ENCODE assay signal across 26 cellular contexts in the genomic region with DNA sequence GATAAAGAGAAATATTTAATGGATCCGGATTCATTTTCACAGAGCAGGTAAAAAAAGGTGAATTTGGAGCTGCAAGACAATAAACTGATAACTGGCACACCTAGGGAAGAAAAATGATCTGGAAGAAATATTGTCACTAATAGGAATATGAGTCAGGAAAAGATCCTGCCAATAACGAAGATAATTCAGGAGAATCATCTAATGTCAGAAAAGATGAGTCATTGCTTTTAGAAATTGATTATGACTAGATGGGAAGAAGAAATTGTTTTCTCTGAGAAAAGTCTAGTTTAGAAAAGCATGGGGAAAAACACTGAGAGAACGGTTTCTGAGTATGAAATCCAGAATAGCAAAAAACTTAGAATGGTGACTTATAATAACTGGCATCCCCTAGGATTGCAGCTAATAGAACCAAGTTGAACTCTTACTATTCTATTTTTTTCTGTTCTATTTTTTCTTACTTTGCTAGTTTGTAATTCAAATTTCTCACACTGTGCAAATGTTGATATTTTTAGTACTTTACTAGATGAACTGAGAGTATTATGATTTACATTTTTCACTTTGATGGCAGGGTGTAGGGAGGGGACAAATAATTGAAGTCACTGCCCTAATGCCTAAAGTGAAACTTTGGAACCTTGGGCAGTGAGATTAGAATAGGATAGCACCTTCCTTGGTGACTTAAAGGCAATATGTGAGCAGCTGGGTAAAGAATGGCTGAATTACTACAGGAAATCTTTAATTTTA. TPM values are rescaled to one million over a fixed set of nuclear protein-coding genes. Genes with fewer than 3 reads are reported as not detected.
DNase-seq lines count a peak whose midpoint lies in the region; ATAC-seq, FAIRE-seq and TF ChIP-seq lines count a peak whose summit lies in the region.
"Had no signal": no experiment of that assay in that cellular context is flagged by ENCODE, and none has a peak within 500 bp of the region (broad histone marks: within the 10 kb centered on the region; RNA-seq: fewer than 3 reads in every experiment).

No MANE protein-coding gene starts in this region.

- POLR2A ChIA-PET in K562 (lab: Yijun Ruan, JAX) = interaction anchor here (0.7 to 1.1 kb wide), 2 partner anchors 21 to 921 kb away, joined by 3 read pairs; no protein-coding TSS in a partner anchor

- no peak overlapping the region for H3K4me3 Mint-ChIP-seq in activated CD4-positive, alpha-beta T cell treated with anti-CD3 and anti-CD28 coated beads, Interleukin-2, amount 10 ng/mL, durations not matched to agents 24 days and 14 days
- H3K4me3 Mint-ChIP-seq: mesothelial cell of epicardium; naive thymus-derived CD4-positive, alpha-beta T cell; stimulated activated naive CD8-positive, alpha-beta T cell treated with anti-CD3 and anti-CD28 coated beads, Interleukin-15, amount 100 ng/mL, for 72 hours had no signal

- peaks cover 12% of the 10 kb centered on the region for H3K27me3 Mint-ChIP-seq in activated CD4-positive, alpha-beta T cell treated with anti-CD3 and anti-CD28 coated beads, Interleukin-2, amount 10 ng/mL, durations not matched to agents 24 days and 14 days
- H3K27me3 Mint-ChIP-seq: stimulated activated naive CD8-positive, alpha-beta T cell treated with anti-CD3 and anti-CD28 coated beads, Interleukin-15, amount 100 ng/mL, for 72 hours had no signal

- BruUV-seq in K562 (replicated peaks; lab: Mats Ljungman, UMichigan) = no TSS peak

- peak overlapping the region; percentile 33; the same call in 1 of the 2 replicates for H3K27ac ChIP-seq in MM.1S (ENCODE audit: low read length)
- no peak overlapping the region for H3K27ac ChIP-seq in K562 (ENCODE audit: extremely low read depth, low read depth, low read length)
- H3K27ac ChIP-seq in breast epithelium = no peak overlapping the region
- H3K27ac ChIP-seq: brain microvascular endothelial cell, left ventricle myocardium inferior, RWPE1, uterus had no signal

- H3K36me3 ChIP-seq in MM.1S (replicated peaks; ENCODE audit: insufficient read depth, low read length) (no peaks in the 10 kb centered on the region), K562 (ENCODE audit: control insufficient read depth, insufficient read depth, low read length) (no peaks in the 10 kb centered on the region), breast epithelium (no peaks in the 10 kb centered on the region)
- H3K36me3 ChIP-seq: brain microvascular endothelial cell, left ventricle myocardium inferior, uterus had no signal

- H3F3A ChIP-seq in MM.1S (ENCODE audit: insufficient read depth, low read length) = peaks cover 20% of the 10 kb centered on the region

- peak; percentile 67 for ATAC-seq in GM21390 (IDR thresholded peaks at IDR 0.05; ENCODE audit: unreplicated experiment)
- ATAC-seq in K562 = no peak
- ATAC-seq: GM12878; naive thymus-derived CD4-positive, alpha-beta T cell; stimulated activated naive CD8-positive, alpha-beta T cell treated with anti-CD3 and anti-CD28 coated beads, Interleukin-15, amount 100 ng/mL, for 72 hours had no signal

- intact Hi-C loops in K562 (cut with micrococcal nuclease) (loop anchor here (5.0 kb wide), 1 partner anchor 39 kb away; a partner anchor contains a TSS), breast epithelium (cut with DNase I; ENCODE audit: low total_unique reads) (no loop called here)
- intact Hi-C loops in activated CD4-positive, alpha-beta T cell treated with anti-CD3 and anti-CD28 coated beads, Interleukin-2, amount 10 ng/mL, durations not matched to agents 24 days and 14 days (cut with micrococcal nuclease) = no loop called here

- H3K27me3 ChIP-seq in MM.1S (replicated peaks; ENCODE audit: insufficient read depth, low read length) (no peaks in the 10 kb centered on the region), K562 (ENCODE audit: control insufficient read depth in 2 of 2, insufficient read depth in 2 of 2, low read length in 2 of 2) (peaks cover 9 to 17% of the 10 kb centered on the region in 2 experiments; a peak in 4 of 5 replicates), breast epithelium (peaks cover 0 to 19% of the 10 kb centered on the region in 2 donors)
- H3K27me3 ChIP-seq: brain microvascular endothelial cell had no signal

- no peak for TF ChIP-seq RAD21 in K562 (CRISPR knock-in tag; conservative IDR thresholded peaks at IDR 0.05 in 1 of 2, IDR thresholded peaks at IDR 0.05 in 1 of 2)

- no peaks in the 10 kb centered on the region for H3K9me1 ChIP-seq in K562 (ENCODE audit: control insufficient read depth, insufficient read depth, low read length)

- in situ Hi-C loops in K562 (cut with MboI) = loop anchor here (10.0 kb wide), 1 partner anchor 751 kb away; no protein-coding TSS in a partner anchor

- H3K27ac Mint-ChIP-seq in activated CD4-positive, alpha-beta T cell treated with anti-CD3 and anti-CD28 coated beads, Interleukin-2, amount 10 ng/mL, durations not matched to agents 24 days and 14 days = no peak overlapping the region
- H3K27ac Mint-ChIP-seq: mesothelial cell of epicardium; naive thymus-derived CD4-positive, alpha-beta T cell had no signal

- H3K4me1 ChIP-seq in MM.1S (ENCODE audit: low read length) (peaks cover 34% of the 10 kb centered on the region), K562 (replicated peaks in 1 of 2; ENCODE audit: control insufficient read depth in 2 of 2, insufficient read depth in 2 of 2, low read length in 2 of 2) (peaks cover 0 to 12% of the 10 kb centered on the region in 2 experiments; a peak in 3 of 5 replicates), breast epithelium (peaks cover 0 to 10% of the 10 kb centered on the region in 2 donors)
- H3K4me1 ChIP-seq: uterus had no signal

- H3K79me2 ChIP-seq in MM.1S (ENCODE audit: low read length) = peaks cover 36% of the 10 kb centered on the region
- H3K79me2 ChIP-seq in K562 (ENCODE audit: control insufficient read depth, insufficient read depth, low read length) = no peaks in the 10 kb centered on the region

- H3K9me2 ChIP-seq in MM.1S (replicated peaks; ENCODE audit: insufficient read depth, low read length) = no peaks in the 10 kb centered on the region

- no peak for FAIRE-seq in K562 (lab: Jason Lieb, UNC)
- FAIRE-seq: endothelial cell of umbilical vein, GM12878, HTR-8/SVneo had no signal

- H3K9ac ChIP-seq in MM.1S (ENCODE audit: low read length) = peak overlapping the region; percentile 17; the same call in 1 of the 2 replicates
- H3K9ac ChIP-seq in K562 (ENCODE audit: insufficient read depth in 1 of 2, low read depth in 2 of 2, low read length in 2 of 2) = no peak overlapping the region

- CTCF ChIA-PET in K562 (lab: Yijun Ruan, JAX; ENCODE audit: low intra/inter-chr PET ratio) = no interaction called here

- no peak for TF ChIP-seq EP300 in K562 (IDR thresholded peaks at IDR 0.05; ENCODE audit: low read length)

- H3K9me3 ChIP-seq in MM.1S (replicated peaks; ENCODE audit: insufficient read depth, low read length) (no peaks in the 10 kb centered on the region), K562 (replicated peaks; ENCODE audit: control insufficient read depth, insufficient read depth, low read depth, low read length) (no peaks in the 10 kb centered on the region), breast epithelium (no peaks in the 10 kb centered on the region)
- H3K9me3 ChIP-seq: left ventricle myocardium inferior, uterus had no signal

- peaks cover 37% of the 10 kb centered on the region for H3K4me1 Mint-ChIP-seq in activated CD4-positive, alpha-beta T cell treated with anti-CD3 and anti-CD28 coated beads, Interleukin-2, amount 10 ng/mL, durations not matched to agents 24 days and 14 days

- 7% methylated on average over 3 of the region's 3 CpGs for WGBS in K562 (ENCODE audit: insufficient coverage, low coverage, missing lambda C conversion rate)

- DNase-seq in GM03348 (ENCODE audit: low spot score) (peak; percentile 6), MM.1S (no peak), K562 (ENCODE audit: extremely low read depth in 1 of 4, low spot score in 3 of 4) (no peak), KG1 (lab: John Stamatoyannopoulos, UW) (no peak), breast epithelium (ENCODE audit: low spot score in 2 of 2) (no peak)
- no peak for DNase-seq in activated CD4-positive, alpha-beta T cell treated with anti-CD3 and anti-CD28 coated beads, Interleukin-2, amount 10 ng/mL, durations not matched to agents 24 days and 14 days
- DNase-seq: activated CD4-positive, alpha-beta T cell treated with anti-CD3 and anti-CD28 coated beads, Interleukin-2, amount 50 U/mL, for 48 hours; activated CD8-positive, alpha-beta memory T cell treated with anti-CD3 and anti-CD28 coated beads, Interleukin-2, amount 50 U/mL, for 48 hours; activated gamma-delta T cell treated with Interleukin-2 at 50 U/mL for 16 hours; brain microvascular endothelial cell; Calu3; left ventricle myocardium inferior; naive thymus-derived CD4-positive, alpha-beta T cell; NCI-H146; NCI-H2107; NCI-H446; NCI-H774; stimulated activated naive CD8-positive, alpha-beta T cell treated with anti-CD3 and anti-CD28 coated beads, Interleukin-15, amount 100 ng/mL, for 72 hours; uterus had no signal

- no peaks in the 10 kb centered on the region for H4K20me1 ChIP-seq in MM.1S (ENCODE audit: insufficient read depth, low read length)
- no peaks in the 10 kb centered on the region for H4K20me1 ChIP-seq in K562 (replicated peaks; ENCODE audit: control insufficient read depth, insufficient read depth, low read length)

- TF ChIP-seq CTCF in MM.1S (IDR thresholded peaks at IDR 0.05; ENCODE audit: low read length) = no peak
- TF ChIP-seq CTCF in K562 (IDR thresholded peaks at IDR 0.05 in 2 of 3, conservative IDR thresholded peaks at IDR 0.05 in 1 of 3; ENCODE audit: insufficient read depth in 2 of 3, low read depth in 1 of 3, low read length in 3 of 3) = no peak
- no peak for TF ChIP-seq CTCF in breast epithelium (IDR thresholded peaks at IDR 0.05)

- no peaks in the 10 kb centered on the region for H3K9me3 Mint-ChIP-seq in activated CD4-positive, alpha-beta T cell treated with anti-CD3 and anti-CD28 coated beads, Interleukin-2, amount 10 ng/mL, durations not matched to agents 24 days and 14 days
- H3K9me3 Mint-ChIP-seq: CD14-positive monocyte; mesothelial cell of epicardium; naive thymus-derived CD4-positive, alpha-beta T cell; stimulated activated naive CD8-positive, alpha-beta T cell treated with anti-CD3 and anti-CD28 coated beads, Interleukin-15, amount 100 ng/mL, for 72 hours had no signal

- H3K4me2 ChIP-seq in MM.1S (ENCODE audit: low read depth, low read length) = peak overlapping the region; percentile 59
- no peak overlapping the region for H3K4me2 ChIP-seq in K562 (ENCODE audit: insufficient read depth, low read length)

- H2AFZ ChIP-seq in MM.1S (ENCODE audit: low read length) (no peak overlapping the region; the same call in 1 of the 2 replicates), K562 (ENCODE audit: low read depth, low read length) (peak overlapping the region; percentile 18; the same call in 1 of the 2 replicates)

- peak overlapping the region; percentile 18; the same call in 1 of the 2 replicates for H3K4me3 ChIP-seq in MM.1S (ENCODE audit: low read length)
- no peak overlapping the region for H3K4me3 ChIP-seq in K562
- H3K4me3 ChIP-seq in breast epithelium = no peak overlapping the region
- H3K4me3 ChIP-seq: GM12878, left ventricle myocardium inferior, uterus had no signal

- peaks cover 2% of the 10 kb centered on the region for H3K36me3 Mint-ChIP-seq in activated CD4-positive, alpha-beta T cell treated with anti-CD3 and anti-CD28 coated beads, Interleukin-2, amount 10 ng/mL, durations not matched to agents 24 days and 14 days (ENCODE audit: low read depth)
- H3K36me3 Mint-ChIP-seq: CD14-positive monocyte; mesothelial cell of epicardium; naive thymus-derived CD4-positive, alpha-beta T cell had no signal

- TF ChIP-seq POLR2A in K562 (conservative IDR thresholded peaks at IDR 0.05) = no peak
- TF ChIP-seq POLR2A in breast epithelium (IDR thresholded peaks at IDR 0.05) = no peak

RNA-seq across cellular contexts. Expression of a gene that starts 38.2 kb away (rescaled TPM):
- 7.5 and 15.8 TPM in 2 replicates for total RNA-seq in K562 (2011; cell fraction: chromatin; rRNA removed; ENCODE audit: low replicate concordance)
- 4.9 and 6.2 TPM in 2 replicates for total RNA-seq in K562 (2011; cell fraction: nucleolus; rRNA removed)
- 10.3 and 16.6 TPM in 2 replicates for total RNA-seq in K562 (2011; cell fraction: nucleoplasm; rRNA removed)
- 4.7 and 7.2 TPM in 2 replicates for total RNA-seq in K562 (2014; rRNA removed)
- 9.4 and 10.1 TPM in 2 replicates for total RNA-seq in K562 (2014; rRNA removed; fragmentation: Illumina TruSeq; extraction: Trizol)
- total RNA-seq in K562 (2015; rRNA removed; fragmentation: Illumina TruSeq; extraction: Trizol) = 6.4 and 7.9 TPM in 2 replicates
- total RNA-seq in K562 (2021) = 11.3 and 11.9 TPM in 2 replicates
- polyA plus RNA-seq in K562 (2011; rRNA removed) = 15.3 and 18.6 TPM in 2 replicates
- polyA plus RNA-seq in K562 (2011; cell fraction: cytosol; rRNA removed) = 15.9 and 18.2 TPM in 2 replicates
- polyA plus RNA-seq in K562 (2011; cell fraction: nucleus; rRNA removed) = 11.7 and 13.1 TPM in 2 replicates
- 11.6 and 25.6 TPM in 2 replicates for polyA plus RNA-seq in K562 (2012)
- polyA plus RNA-seq in K562 (2014; fragmentation: Illumina TruSeq; extraction: Trizol) = 15.6 and 15.8 TPM in 2 replicates
- polyA plus RNA-seq in K562 (2014; fragmentation: Nextera tagmentation; extraction: Ambion mirVana) = 10 to 100 TPM; 13.2 to 16.3 TPM
- 8.1 and 14.7 TPM in 2 replicates for polyA plus RNA-seq in K562 (2014; rRNA removed)
- 16.3 and 17.8 TPM in 2 replicates for polyA minus RNA-seq in K562 (2011; rRNA and poly(A)+ RNA removed)
- polyA minus RNA-seq in K562 (2011; cell fraction: cytosol; rRNA and poly(A)+ RNA removed) = 3.0 and 20.3 TPM in 2 replicates
- polyA minus RNA-seq in K562 (2011; cell fraction: nucleus; rRNA and poly(A)+ RNA removed) = 10.2 and 14.4 TPM in 2 replicates
- 12.4 and 13.0 TPM in 2 replicates for total RNA-seq in activated CD4-positive, alpha-beta T cell treated with anti-CD3 and anti-CD28 coated beads, Interleukin-2, amount 10 ng/mL, durations not matched to agents 24 days and 14 days
- 10 to 100 TPM in 2 of 3 donors, 1 to 10 TPM in 1; 6.9 to 15.1 (median 13.6) TPM for total RNA-seq in breast epithelium
